ENCODE assay signal across 8 cellular contexts in the genomic region with DNA sequence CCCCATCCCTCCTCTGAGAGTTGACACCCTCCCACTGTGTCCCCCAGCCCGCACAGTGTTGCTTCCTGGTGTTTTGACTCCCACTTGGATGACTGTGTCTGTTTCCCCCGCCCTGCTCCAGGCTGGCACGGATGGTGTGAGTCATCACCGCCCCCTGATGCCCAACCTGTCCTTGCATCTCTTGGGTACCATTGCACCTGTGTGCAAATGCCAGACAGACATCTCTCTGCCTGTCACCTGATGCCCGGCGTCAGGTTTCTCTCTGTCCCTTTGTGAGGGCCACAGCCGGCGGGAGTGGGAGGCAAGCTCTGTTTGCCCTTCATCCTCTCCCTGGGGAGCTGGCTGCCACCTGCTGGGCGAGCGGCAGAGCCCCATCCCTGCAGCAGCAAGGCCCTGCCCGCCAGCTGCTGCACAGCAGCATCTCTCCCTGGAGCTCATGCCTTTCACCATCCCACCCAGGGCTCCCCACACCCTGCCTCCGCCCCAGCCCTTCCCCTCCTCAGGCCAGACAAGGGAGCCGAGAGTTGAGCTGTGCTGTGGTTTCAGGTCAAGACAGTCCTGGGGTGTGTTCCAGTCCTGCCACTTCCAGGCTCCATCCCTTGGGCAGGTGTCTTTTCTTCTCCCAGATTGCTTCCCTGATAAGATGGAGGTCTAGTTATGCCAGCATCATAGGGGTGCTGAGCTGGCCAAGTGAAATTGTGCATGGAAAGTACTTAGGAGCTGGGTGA. TPM values are rescaled to one million over a fixed set of nuclear protein-coding genes. Genes with fewer than 3 reads are reported as not detected.
DNase-seq lines count a peak whose midpoint lies in the region; ATAC-seq and TF ChIP-seq lines count a peak whose summit lies in the region.

No MANE protein-coding gene starts in this region.

- ATAC-seq in Right ventricle myocardium inferior (no peak), Right ventricle myocardium superior (ENCODE audit: poor library complexity) (no peak), GM18861 (IDR thresholded peaks at IDR 0.05; ENCODE audit: unreplicated experiment) (no peak), HG03565 (IDR thresholded peaks at IDR 0.05; ENCODE audit: unreplicated experiment) (no peak)

- DNase-seq in Right ventricle myocardium inferior (ENCODE audit: missing footprints), result peak; percentile 64
- no peak for DNase-seq in Right ventricle myocardium superior
- peak; percentile 97 for DNase-seq in NCI-H345 (lab: John Stamatoyannopoulos, UW)
- peak; percentile 24 for DNase-seq in choroid plexus epithelial cell (ENCODE audit: low read depth)
- peak; percentile 53 for DNase-seq in superior temporal gyrus (ENCODE audit: extremely low spot score)
- no peak for DNase-seq in GM19238 (ENCODE audit: insufficient read length, low spot score)

- TF ChIP-seq CTCF in choroid plexus epithelial cell (conservative IDR thresholded peaks at IDR 0.05; ENCODE audit: low read depth, low read length), result peak; percentile 32

- intact Hi-C loops in Right ventricle myocardium inferior (cut with DNase I), result no loop called here
- intact Hi-C loops in Right ventricle myocardium superior (cut with DNase I), result no loop called here

- no peak overlapping the region for H3K4me3 ChIP-seq in choroid plexus epithelial cell (ENCODE audit: low read depth, low read length)

RNA-seq across cellular contexts. Expression of a gene that starts 29.7 kb away (rescaled TPM):
- total RNA-seq in Right ventricle myocardium inferior (not detected), Right ventricle myocardium superior (not detected)

RNA-seq across cellular contexts. Expression of a gene that starts 38.1 kb away (rescaled TPM):
- total RNA-seq in Right ventricle myocardium inferior, result 15.1 TPM
- 13.7 TPM for total RNA-seq in Right ventricle myocardium superior

RNA-seq across cellular contexts. Expression of a gene that starts 47.0 kb away (rescaled TPM):
- 14.2 TPM for total RNA-seq in Right ventricle myocardium inferior
- 15.0 TPM for total RNA-seq in Right ventricle myocardium superior

RNA-seq across cellular contexts. Expression of a gene that starts 47.5 kb away (rescaled TPM):
- total RNA-seq in Right ventricle myocardium inferior (5.2 TPM), Right ventricle myocardium superior (3.6 TPM)

RNA-seq across cellular contexts. Expression of a gene that starts 52.0 kb away (rescaled TPM):
- total RNA-seq in Right ventricle myocardium inferior (15.5 TPM), Right ventricle myocardium superior (14.7 TPM)

Comparison
In these comparisons a context has a peak if more than half of its experiments do, and no peak if none do; other contexts are left out.
1. DNase-seq: peak in Right ventricle myocardium inferior (single experiment), NCI-H345 (single experiment), choroid plexus epithelial cell (single experiment) and superior temporal gyrus (single experiment); none in Right ventricle myocardium superior (single experiment) and GM19238 (single experiment).